In genomic region chr17:36148559-36149295, GRCh38 we compare ENCODE assay signal across 8 cellular contexts. TPM values are rescaled to one million over a fixed set of nuclear protein-coding genes. Genes with fewer than 3 reads are reported as not detected.
DNase-seq lines count a peak whose midpoint lies in the region; ATAC-seq, FAIRE-seq and TF ChIP-seq lines count a peak whose summit lies in the region.

No MANE protein-coding gene starts in this region.

- TF ChIP-seq CTCF in CD8-positive, alpha-beta T cell (IDR thresholded peaks at IDR 0.05) = peak; percentile 100
- TF ChIP-seq CTCF in bronchial epithelial cell (IDR thresholded peaks at IDR 0.05; ENCODE audit: insufficient read depth, low read length, severe bottlenecking) = peak; percentile 93
- TF ChIP-seq CTCF in kidney (IDR thresholded peaks at IDR 0.05; ENCODE audit: borderline replicate concordance, extremely low read depth, insufficient read depth) = peak; percentile 99

- no peaks in the 10 kb centered on the region for H3K9me3 ChIP-seq in CD8-positive, alpha-beta T cell (ENCODE audit: low read length)
- H3K9me3 ChIP-seq in kidney (ENCODE audit: control insufficient read depth in 1 of 2, low read length in 2 of 2) = no peaks in the 10 kb centered on the region

- FAIRE-seq in bronchial epithelial cell (lab: Jason Lieb, UNC) (no peak), kidney (lab: Jason Lieb, UNC) (no peak)

- H3K4me3 ChIP-seq in CD8-positive, alpha-beta T cell (ENCODE audit: low read depth, low read length) = no peak overlapping the region
- H3K4me3 ChIP-seq in bronchial epithelial cell (ENCODE audit: low read depth, low read length) = no peak overlapping the region
- H3K4me3 ChIP-seq in kidney (ENCODE audit: low read length in 2 of 2) = no peak overlapping the region

- no peak overlapping the region for H3K27ac ChIP-seq in CD8-positive, alpha-beta T cell (ENCODE audit: low read depth, low read length)
- no peak overlapping the region for H3K27ac ChIP-seq in kidney (ENCODE audit: low read depth in 2 of 2, low read length in 2 of 2)

- no peaks in the 10 kb centered on the region for H3K36me3 Mint-ChIP-seq in CD8-positive, alpha-beta T cell

- POLR2A ChIA-PET in CD8-positive, alpha-beta T cell (lab: Charles Lee) = interaction anchor here (0.6 to 1.5 kb wide), 6 partner anchors 41 to 272 kb away, joined by 3 to 4 read pairs (median 3); no protein-coding TSS in a partner anchor

- H3K36me3 ChIP-seq in CD8-positive, alpha-beta T cell (ENCODE audit: insufficient read depth, low read length) = no peaks in the 10 kb centered on the region
- H3K36me3 ChIP-seq in bronchial epithelial cell (ENCODE audit: control insufficient read depth, insufficient read depth, low read length) (no peaks in the 10 kb centered on the region), kidney (ENCODE audit: control insufficient read depth in 1 of 2, insufficient read depth in 2 of 2, low read length in 2 of 2) (no peaks in the 10 kb centered on the region)

- no peak overlapping the region for H3K27ac Mint-ChIP-seq in CD8-positive, alpha-beta T cell

- peaks cover 5% of the 10 kb centered on the region for H3K4me1 Mint-ChIP-seq in CD8-positive, alpha-beta T cell (ENCODE audit: low read depth)

- H3K9me3 Mint-ChIP-seq in CD8-positive, alpha-beta T cell = no peaks in the 10 kb centered on the region

- ATAC-seq in CD8-positive, alpha-beta T cell = peak; percentile 85
- ATAC-seq in GM21360 (IDR thresholded peaks at IDR 0.05; ENCODE audit: unreplicated experiment) = peak; percentile 72
- ATAC-seq in HG03095 (IDR thresholded peaks at IDR 0.05; ENCODE audit: unreplicated experiment) = no peak

- peak; percentile 43 to 84 (median 57) for DNase-seq in CD8-positive, alpha-beta T cell
- DNase-seq in NCI-H1694 treated with DMSO at 0.1 percent for 48 hours (lab: John Stamatoyannopoulos, UW) (peak; percentile 35), bronchial epithelial cell (ENCODE audit: low read depth) (peak; percentile 36), kidney (no peak)
- peak; percentile 16 for DNase-seq in activated CD4-positive, CD25-positive, alpha-beta regulatory T cell treated with anti-CD3 and anti-CD28 coated beads, Interleukin-2, amount 50 U/mL, for 16 hours (ENCODE audit: low read depth, low spot score)
- peak; percentile 64 for DNase-seq in stimulated activated CD4-positive, alpha-beta T cell treated with anti-CD3 and anti-CD28 coated beads, Interleukin-1b, Interleukin-23, amount 100 ng/mL, for 48 hours

- H3K4me3 Mint-ChIP-seq in CD8-positive, alpha-beta T cell = peak overlapping the region; percentile 2

- peaks cover 15% of the 10 kb centered on the region for H3K27me3 Mint-ChIP-seq in CD8-positive, alpha-beta T cell (ENCODE audit: low read depth)

- intact Hi-C loops in CD8-positive, alpha-beta T cell (cut with DNase I, micrococcal nuclease) = loop anchor here (1.0 to 10.0 kb wide), 7 partner anchors 76 to 384 kb away; partner anchors contain the start of gene C17orf50 (in 1 of the 2)
- intact Hi-C loops in kidney (cut with DNase I) = no loop called here

- CTCF ChIA-PET in CD8-positive, alpha-beta T cell (lab: Charles Lee) = interaction anchor here (0.6 to 8.4 kb wide), 44 partner anchors 9 to 385 kb away, joined by 3 to 235 read pairs (median 4); partner anchors contain the start of genes CCL14, CCL16, LYZL6 and RDM1

- no peaks in the 10 kb centered on the region for H3K27me3 ChIP-seq in CD8-positive, alpha-beta T cell (ENCODE audit: insufficient read depth, low read length)
- peaks cover 3% of the 10 kb centered on the region for H3K27me3 ChIP-seq in bronchial epithelial cell (ENCODE audit: control insufficient read depth, insufficient read depth, low read length)

- H3K9ac ChIP-seq in kidney (ENCODE audit: low read length in 2 of 2) = no peak overlapping the region

- H3K4me1 ChIP-seq in CD8-positive, alpha-beta T cell (ENCODE audit: insufficient read depth, low read length) = no peaks in the 10 kb centered on the region
- no peaks in the 10 kb centered on the region for H3K4me1 ChIP-seq in kidney (ENCODE audit: control insufficient read depth in 1 of 2, insufficient read depth in 1 of 2, low read depth in 1 of 2, low read length in 2 of 2)

RNA-seq across cellular contexts. Expression of gene TBC1D3B, which starts 27.7 kb away (rescaled TPM):
- total RNA-seq in CD8-positive, alpha-beta T cell = 1 to 10 TPM; 4.6 to 5.4 TPM
- total RNA-seq in bronchial epithelial cell (0.79 and 3.1 TPM in 2 replicates), kidney (7.7 TPM)
- 1.3 TPM for polyA plus RNA-seq in kidney (ENCODE audit: insufficient read depth, low read depth, low replicate concordance)

RNA-seq across cellular contexts. Expression of gene CCL4, which starts 45.1 kb away (rescaled TPM):
- 10 to 100 TPM; 24.6 to 26.2 TPM for total RNA-seq in CD8-positive, alpha-beta T cell
- total RNA-seq in bronchial epithelial cell (not detected in 2 replicates), kidney (5.1 TPM)
- 3.9 TPM for polyA plus RNA-seq in kidney (ENCODE audit: insufficient read depth, low read depth, low replicate concordance)

RNA-seq across cellular contexts. Expression of gene CCL3L1, which starts 47.8 kb away (rescaled TPM):
- 1 to 10 TPM; 6.2 to 7.5 TPM for total RNA-seq in CD8-positive, alpha-beta T cell
- total RNA-seq in bronchial epithelial cell (not detected in 2 replicates), kidney (0.38 TPM)
- polyA plus RNA-seq in kidney (ENCODE audit: insufficient read depth, low read depth, low replicate concordance) = 1.2 TPM

RNA-seq across cellular contexts. Expression of gene CCL3, which starts 58.8 kb away (rescaled TPM):
- total RNA-seq in CD8-positive, alpha-beta T cell = 1 to 10 TPM; 7.1 to 8.1 TPM
- total RNA-seq in bronchial epithelial cell (not detected in 2 replicates), kidney (4.2 TPM)
- polyA plus RNA-seq in kidney (ENCODE audit: insufficient read depth, low read depth, low replicate concordance) = 6.6 TPM
